1 cellular context compared by ENCODE assay signal in the genomic region with DNA sequence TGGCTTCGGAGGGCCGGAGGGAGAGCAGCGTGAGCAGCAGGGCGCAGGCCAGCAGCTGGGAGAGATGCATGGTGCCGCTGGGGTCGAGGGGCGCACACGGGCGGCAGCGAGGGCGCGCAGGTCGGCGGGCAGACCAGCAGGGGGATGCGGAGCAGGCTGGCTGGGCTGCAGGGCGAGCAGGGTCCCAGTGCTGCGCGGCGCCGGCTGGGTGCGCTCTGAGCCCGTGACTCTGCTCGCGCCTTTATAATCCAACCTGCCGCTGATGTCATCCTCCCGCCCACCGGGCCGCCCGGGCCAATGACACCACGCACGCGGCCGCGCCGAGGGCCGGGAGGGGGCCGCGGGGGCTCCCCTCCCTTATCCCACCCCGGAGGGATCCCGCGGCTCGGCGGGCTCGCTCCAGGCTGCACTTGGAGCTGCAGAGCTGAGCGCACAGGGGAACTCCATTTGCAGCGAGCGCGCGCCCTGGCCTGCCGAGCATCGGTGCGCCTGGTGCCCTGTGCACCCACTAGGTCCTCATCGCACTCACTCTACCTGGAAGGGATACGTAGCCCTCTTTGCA.
TF ChIP-seq lines count a peak whose summit lies in the region.

A gene with protein sequence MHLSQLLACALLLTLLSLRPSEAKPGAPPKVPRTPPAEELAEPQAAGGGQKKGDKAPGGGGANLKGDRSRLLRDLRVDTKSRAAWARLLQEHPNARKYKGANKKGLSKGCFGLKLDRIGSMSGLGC (minus strand): TSS at position 217 of the 562 bp plus-strand sequence. CDS start 147 bp downstream, at position 70.

TF ChIP-seq in GM12878, 131 proteins besides CTCF, POLR2A, EP300 and RAD21:
- TF ChIP-seq, protein P1, sequence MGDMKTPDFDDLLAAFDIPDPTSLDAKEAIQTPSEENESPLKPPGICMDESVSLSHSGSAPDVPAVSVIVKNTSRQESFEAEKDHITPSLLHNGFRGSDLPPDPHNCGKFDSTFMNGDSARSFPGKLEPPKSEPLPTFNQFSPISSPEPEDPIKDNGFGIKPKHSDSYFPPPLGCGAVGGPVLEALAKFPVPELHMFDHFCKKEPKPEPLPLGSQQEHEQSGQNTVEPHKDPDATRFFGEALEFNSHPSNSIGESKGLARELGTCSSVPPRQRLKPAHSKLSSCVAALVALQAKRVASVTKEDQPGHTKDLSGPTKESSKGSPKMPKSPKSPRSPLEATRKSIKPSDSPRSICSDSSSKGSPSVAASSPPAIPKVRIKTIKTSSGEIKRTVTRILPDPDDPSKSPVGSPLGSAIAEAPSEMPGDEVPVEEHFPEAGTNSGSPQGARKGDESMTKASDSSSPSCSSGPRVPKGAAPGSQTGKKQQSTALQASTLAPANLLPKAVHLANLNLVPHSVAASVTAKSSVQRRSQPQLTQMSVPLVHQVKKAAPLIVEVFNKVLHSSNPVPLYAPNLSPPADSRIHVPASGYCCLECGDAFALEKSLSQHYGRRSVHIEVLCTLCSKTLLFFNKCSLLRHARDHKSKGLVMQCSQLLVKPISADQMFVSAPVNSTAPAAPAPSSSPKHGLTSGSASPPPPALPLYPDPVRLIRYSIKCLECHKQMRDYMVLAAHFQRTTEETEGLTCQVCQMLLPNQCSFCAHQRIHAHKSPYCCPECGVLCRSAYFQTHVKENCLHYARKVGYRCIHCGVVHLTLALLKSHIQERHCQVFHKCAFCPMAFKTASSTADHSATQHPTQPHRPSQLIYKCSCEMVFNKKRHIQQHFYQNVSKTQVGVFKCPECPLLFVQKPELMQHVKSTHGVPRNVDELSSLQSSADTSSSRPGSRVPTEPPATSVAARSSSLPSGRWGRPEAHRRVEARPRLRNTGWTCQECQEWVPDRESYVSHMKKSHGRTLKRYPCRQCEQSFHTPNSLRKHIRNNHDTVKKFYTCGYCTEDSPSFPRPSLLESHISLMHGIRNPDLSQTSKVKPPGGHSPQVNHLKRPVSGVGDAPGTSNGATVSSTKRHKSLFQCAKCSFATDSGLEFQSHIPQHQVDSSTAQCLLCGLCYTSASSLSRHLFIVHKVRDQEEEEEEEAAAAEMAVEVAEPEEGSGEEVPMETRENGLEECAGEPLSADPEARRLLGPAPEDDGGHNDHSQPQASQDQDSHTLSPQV (IDR thresholded peaks at IDR 0.05): no peak
- no peak for TF ChIP-seq BRCA1 (IDR thresholded peaks at IDR 0.05; ENCODE audit: low read depth, low read length)
- no peak for TF ChIP-seq CHD1 (IDR thresholded peaks at IDR 0.05; ENCODE audit: low read depth, low read length)
- TF ChIP-seq, protein P2, sequence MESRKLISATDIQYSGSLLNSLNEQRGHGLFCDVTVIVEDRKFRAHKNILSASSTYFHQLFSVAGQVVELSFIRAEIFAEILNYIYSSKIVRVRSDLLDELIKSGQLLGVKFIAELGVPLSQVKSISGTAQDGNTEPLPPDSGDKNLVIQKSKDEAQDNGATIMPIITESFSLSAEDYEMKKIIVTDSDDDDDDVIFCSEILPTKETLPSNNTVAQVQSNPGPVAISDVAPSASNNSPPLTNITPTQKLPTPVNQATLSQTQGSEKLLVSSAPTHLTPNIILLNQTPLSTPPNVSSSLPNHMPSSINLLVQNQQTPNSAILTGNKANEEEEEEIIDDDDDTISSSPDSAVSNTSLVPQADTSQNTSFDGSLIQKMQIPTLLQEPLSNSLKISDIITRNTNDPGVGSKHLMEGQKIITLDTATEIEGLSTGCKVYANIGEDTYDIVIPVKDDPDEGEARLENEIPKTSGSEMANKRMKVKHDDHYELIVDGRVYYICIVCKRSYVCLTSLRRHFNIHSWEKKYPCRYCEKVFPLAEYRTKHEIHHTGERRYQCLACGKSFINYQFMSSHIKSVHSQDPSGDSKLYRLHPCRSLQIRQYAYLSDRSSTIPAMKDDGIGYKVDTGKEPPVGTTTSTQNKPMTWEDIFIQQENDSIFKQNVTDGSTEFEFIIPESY (IDR thresholded peaks at IDR 0.05): no peak
- TF ChIP-seq NFYA (IDR thresholded peaks at IDR 0.05; ENCODE audit: borderline replicate concordance, low read depth, low read length): no peak
- no peak for TF ChIP-seq MTA2 (IDR thresholded peaks at IDR 0.05; ENCODE audit: low read depth)
- no peak for TF ChIP-seq ZNF24 (IDR thresholded peaks at IDR 0.05)
- no peak for TF ChIP-seq FOS (IDR thresholded peaks at IDR 0.05; ENCODE audit: borderline replicate concordance, extremely low read depth, insufficient read length)
- no peak for TF ChIP-seq JUNB (IDR thresholded peaks at IDR 0.05)
- TF ChIP-seq RUNX3 (IDR thresholded peaks at IDR 0.05; ENCODE audit: low read length): no peak
- no peak for TF ChIP-seq FOXK2 (IDR thresholded peaks at IDR 0.05)
- no peak for TF ChIP-seq TBL1XR1 (IDR thresholded peaks at IDR 0.05; ENCODE audit: low read depth, low read length)
- no peak for TF ChIP-seq GATAD2B (conservative IDR thresholded peaks at IDR 0.05; ENCODE audit: low read depth)
- TF ChIP-seq HDAC6 (IDR thresholded peaks at IDR 0.05; ENCODE audit: unreplicated experiment): peak; percentile 96
- TF ChIP-seq ZNF622 (IDR thresholded peaks at IDR 0.05): no peak
- TF ChIP-seq RCOR1 (conservative IDR thresholded peaks at IDR 0.05; ENCODE audit: low read depth, low read length): no peak
- TF ChIP-seq, protein P3, sequence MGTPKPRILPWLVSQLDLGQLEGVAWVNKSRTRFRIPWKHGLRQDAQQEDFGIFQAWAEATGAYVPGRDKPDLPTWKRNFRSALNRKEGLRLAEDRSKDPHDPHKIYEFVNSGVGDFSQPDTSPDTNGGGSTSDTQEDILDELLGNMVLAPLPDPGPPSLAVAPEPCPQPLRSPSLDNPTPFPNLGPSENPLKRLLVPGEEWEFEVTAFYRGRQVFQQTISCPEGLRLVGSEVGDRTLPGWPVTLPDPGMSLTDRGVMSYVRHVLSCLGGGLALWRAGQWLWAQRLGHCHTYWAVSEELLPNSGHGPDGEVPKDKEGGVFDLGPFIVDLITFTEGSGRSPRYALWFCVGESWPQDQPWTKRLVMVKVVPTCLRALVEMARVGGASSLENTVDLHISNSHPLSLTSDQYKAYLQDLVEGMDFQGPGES (IDR thresholded peaks at IDR 0.05): no peak
- TF ChIP-seq, protein P4, sequence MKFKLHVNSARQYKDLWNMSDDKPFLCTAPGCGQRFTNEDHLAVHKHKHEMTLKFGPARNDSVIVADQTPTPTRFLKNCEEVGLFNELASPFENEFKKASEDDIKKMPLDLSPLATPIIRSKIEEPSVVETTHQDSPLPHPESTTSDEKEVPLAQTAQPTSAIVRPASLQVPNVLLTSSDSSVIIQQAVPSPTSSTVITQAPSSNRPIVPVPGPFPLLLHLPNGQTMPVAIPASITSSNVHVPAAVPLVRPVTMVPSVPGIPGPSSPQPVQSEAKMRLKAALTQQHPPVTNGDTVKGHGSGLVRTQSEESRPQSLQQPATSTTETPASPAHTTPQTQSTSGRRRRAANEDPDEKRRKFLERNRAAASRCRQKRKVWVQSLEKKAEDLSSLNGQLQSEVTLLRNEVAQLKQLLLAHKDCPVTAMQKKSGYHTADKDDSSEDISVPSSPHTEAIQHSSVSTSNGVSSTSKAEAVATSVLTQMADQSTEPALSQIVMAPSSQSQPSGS (IDR thresholded peaks at IDR 0.05; ENCODE audit: low read length): no peak
- TF ChIP-seq CREB1 (IDR thresholded peaks at IDR 0.05; ENCODE audit: low read depth): peak; percentile 39; the same call in 1 of the 2 replicates
- TF ChIP-seq, protein P5, sequence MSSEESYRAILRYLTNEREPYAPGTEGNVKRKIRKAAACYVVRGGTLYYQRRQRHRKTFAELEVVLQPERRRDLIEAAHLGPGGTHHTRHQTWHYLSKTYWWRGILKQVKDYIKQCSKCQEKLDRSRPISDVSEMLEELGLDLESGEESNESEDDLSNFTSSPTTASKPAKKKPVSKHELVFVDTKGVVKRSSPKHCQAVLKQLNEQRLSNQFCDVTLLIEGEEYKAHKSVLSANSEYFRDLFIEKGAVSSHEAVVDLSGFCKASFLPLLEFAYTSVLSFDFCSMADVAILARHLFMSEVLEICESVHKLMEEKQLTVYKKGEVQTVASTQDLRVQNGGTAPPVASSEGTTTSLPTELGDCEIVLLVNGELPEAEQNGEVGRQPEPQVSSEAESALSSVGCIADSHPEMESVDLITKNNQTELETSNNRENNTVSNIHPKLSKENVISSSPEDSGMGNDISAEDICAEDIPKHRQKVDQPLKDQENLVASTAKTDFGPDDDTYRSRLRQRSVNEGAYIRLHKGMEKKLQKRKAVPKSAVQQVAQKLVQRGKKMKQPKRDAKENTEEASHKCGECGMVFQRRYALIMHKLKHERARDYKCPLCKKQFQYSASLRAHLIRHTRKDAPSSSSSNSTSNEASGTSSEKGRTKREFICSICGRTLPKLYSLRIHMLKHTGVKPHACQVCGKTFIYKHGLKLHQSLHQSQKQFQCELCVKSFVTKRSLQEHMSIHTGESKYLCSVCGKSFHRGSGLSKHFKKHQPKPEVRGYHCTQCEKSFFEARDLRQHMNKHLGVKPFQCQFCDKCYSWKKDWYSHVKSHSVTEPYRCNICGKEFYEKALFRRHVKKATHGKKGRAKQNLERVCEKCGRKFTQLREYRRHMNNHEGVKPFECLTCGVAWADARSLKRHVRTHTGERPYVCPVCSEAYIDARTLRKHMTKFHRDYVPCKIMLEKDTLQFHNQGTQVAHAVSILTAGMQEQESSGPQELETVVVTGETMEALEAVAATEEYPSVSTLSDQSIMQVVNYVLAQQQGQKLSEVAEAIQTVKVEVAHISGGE (CRISPR knock-in tag; IDR thresholded peaks at IDR 0.05): no peak
- no peak for TF ChIP-seq POLR2AphosphoS2 (IDR thresholded peaks at IDR 0.05; ENCODE audit: low read depth, low read length)
- no peak for TF ChIP-seq LARP7 (IDR thresholded peaks at IDR 0.05)
- no peak for TF ChIP-seq ZSCAN29 (IDR thresholded peaks at IDR 0.05)
- 0 out of 2 replicates have a peak, but pooled peaks have one; percentile 13 for TF ChIP-seq IKZF1 (conservative IDR thresholded peaks at IDR 0.05)
- TF ChIP-seq ATF7 (IDR thresholded peaks at IDR 0.05; ENCODE audit: low read depth): no peak
- TF ChIP-seq BHLHE40 (IDR thresholded peaks at IDR 0.05; ENCODE audit: borderline replicate concordance in 1 of 2, low read depth in 2 of 2, low read length in 1 of 2): peak in 1 of 2 experiments; percentile 58; a peak in 2 of 4 replicates
- TF ChIP-seq, protein P6, sequence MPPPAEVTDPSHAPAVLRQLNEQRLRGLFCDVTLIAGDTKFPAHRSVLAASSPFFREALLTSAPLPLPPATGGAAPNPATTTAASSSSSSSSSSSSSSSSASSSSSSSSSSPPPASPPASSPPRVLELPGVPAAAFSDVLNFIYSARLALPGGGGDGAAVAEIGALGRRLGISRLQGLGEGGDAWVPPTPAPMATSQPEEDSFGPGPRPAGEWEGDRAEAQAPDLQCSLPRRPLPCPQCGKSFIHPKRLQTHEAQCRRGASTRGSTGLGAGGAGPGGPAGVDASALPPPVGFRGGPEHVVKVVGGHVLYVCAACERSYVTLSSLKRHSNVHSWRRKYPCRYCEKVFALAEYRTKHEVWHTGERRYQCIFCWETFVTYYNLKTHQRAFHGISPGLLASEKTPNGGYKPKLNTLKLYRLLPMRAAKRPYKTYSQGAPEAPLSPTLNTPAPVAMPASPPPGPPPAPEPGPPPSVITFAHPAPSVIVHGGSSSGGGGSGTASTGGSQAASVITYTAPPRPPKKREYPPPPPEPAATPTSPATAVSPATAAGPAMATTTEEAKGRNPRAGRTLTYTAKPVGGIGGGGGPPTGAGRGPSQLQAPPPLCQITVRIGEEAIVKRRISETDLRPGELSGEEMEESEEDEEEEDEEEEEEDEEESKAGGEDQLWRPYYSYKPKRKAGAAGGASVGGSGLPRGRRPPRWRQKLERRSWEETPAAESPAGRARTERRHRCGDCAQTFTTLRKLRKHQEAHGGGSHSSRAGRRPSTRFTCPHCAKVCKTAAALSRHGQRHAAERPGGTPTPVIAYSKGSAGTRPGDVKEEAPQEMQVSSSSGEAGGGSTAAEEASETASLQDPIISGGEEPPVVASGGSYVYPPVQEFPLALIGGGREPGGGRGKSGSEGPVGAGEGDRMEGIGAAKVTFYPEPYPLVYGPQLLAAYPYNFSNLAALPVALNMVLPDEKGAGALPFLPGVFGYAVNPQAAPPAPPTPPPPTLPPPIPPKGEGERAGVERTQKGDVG (CRISPR knock-in tag; IDR thresholded peaks at IDR 0.05): no peak
- no peak for TF ChIP-seq EGR1 (IDR thresholded peaks at IDR 0.05; ENCODE audit: borderline replicate concordance in 1 of 2, low read depth in 2 of 2, low read length in 2 of 2)
- TF ChIP-seq SMARCA5 (IDR thresholded peaks at IDR 0.05): no peak
- peak; percentile 38; the same call in 1 of the 2 replicates for TF ChIP-seq SMC3 (IDR thresholded peaks at IDR 0.05; ENCODE audit: borderline replicate concordance, low read length)
- TF ChIP-seq, protein P7, sequence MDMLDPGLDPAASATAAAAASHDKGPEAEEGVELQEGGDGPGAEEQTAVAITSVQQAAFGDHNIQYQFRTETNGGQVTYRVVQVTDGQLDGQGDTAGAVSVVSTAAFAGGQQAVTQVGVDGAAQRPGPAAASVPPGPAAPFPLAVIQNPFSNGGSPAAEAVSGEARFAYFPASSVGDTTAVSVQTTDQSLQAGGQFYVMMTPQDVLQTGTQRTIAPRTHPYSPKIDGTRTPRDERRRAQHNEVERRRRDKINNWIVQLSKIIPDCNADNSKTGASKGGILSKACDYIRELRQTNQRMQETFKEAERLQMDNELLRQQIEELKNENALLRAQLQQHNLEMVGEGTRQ (IDR thresholded peaks at IDR 0.05; ENCODE audit: borderline replicate concordance, low read depth, low read length): no peak
- TF ChIP-seq NR2C2 (IDR thresholded peaks at IDR 0.05; ENCODE audit: borderline replicate concordance, control insufficient read depth, insufficient read length, low read depth): no peak
- no peak for TF ChIP-seq SIX5 (IDR thresholded peaks at IDR 0.05; ENCODE audit: low read depth, low read length, severe bottlenecking)
- TF ChIP-seq ZBED1 (IDR thresholded peaks at IDR 0.05; ENCODE audit: borderline replicate concordance): no peak
- no peak for TF ChIP-seq RBBP5 (conservative IDR thresholded peaks at IDR 0.05)
- TF ChIP-seq, protein P8, sequence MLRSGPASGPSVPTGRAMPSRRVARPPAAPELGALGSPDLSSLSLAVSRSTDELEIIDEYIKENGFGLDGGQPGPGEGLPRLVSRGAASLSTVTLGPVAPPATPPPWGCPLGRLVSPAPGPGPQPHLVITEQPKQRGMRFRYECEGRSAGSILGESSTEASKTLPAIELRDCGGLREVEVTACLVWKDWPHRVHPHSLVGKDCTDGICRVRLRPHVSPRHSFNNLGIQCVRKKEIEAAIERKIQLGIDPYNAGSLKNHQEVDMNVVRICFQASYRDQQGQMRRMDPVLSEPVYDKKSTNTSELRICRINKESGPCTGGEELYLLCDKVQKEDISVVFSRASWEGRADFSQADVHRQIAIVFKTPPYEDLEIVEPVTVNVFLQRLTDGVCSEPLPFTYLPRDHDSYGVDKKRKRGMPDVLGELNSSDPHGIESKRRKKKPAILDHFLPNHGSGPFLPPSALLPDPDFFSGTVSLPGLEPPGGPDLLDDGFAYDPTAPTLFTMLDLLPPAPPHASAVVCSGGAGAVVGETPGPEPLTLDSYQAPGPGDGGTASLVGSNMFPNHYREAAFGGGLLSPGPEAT (IDR thresholded peaks at IDR 0.05; ENCODE audit: low read depth): no peak
